Comparison of ENCODE assay signal across 1 cellular context in the genomic region with DNA sequence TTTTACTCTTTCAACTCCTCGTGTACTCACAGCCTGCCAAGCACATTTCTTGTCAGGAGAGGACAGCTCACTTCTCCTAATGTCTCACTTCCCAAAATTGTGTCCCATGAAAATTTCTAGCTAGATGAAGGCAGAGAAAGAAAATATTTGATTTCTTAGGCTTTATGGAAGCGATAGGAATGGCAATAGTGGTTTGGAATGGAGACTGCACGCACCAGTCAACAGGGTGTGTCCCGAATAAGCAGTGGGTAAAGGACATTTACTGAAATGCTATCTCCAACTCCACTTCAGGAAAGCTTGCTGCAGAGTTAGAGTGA.
TF ChIP-seq lines count a peak whose summit lies in the region.

No MANE protein-coding gene starts in this region.

TF ChIP-seq in GM23338, 12 proteins besides CTCF, POLR2A, EP300 and RAD21 (continued from another document):
- TF ChIP-seq, protein P1, sequence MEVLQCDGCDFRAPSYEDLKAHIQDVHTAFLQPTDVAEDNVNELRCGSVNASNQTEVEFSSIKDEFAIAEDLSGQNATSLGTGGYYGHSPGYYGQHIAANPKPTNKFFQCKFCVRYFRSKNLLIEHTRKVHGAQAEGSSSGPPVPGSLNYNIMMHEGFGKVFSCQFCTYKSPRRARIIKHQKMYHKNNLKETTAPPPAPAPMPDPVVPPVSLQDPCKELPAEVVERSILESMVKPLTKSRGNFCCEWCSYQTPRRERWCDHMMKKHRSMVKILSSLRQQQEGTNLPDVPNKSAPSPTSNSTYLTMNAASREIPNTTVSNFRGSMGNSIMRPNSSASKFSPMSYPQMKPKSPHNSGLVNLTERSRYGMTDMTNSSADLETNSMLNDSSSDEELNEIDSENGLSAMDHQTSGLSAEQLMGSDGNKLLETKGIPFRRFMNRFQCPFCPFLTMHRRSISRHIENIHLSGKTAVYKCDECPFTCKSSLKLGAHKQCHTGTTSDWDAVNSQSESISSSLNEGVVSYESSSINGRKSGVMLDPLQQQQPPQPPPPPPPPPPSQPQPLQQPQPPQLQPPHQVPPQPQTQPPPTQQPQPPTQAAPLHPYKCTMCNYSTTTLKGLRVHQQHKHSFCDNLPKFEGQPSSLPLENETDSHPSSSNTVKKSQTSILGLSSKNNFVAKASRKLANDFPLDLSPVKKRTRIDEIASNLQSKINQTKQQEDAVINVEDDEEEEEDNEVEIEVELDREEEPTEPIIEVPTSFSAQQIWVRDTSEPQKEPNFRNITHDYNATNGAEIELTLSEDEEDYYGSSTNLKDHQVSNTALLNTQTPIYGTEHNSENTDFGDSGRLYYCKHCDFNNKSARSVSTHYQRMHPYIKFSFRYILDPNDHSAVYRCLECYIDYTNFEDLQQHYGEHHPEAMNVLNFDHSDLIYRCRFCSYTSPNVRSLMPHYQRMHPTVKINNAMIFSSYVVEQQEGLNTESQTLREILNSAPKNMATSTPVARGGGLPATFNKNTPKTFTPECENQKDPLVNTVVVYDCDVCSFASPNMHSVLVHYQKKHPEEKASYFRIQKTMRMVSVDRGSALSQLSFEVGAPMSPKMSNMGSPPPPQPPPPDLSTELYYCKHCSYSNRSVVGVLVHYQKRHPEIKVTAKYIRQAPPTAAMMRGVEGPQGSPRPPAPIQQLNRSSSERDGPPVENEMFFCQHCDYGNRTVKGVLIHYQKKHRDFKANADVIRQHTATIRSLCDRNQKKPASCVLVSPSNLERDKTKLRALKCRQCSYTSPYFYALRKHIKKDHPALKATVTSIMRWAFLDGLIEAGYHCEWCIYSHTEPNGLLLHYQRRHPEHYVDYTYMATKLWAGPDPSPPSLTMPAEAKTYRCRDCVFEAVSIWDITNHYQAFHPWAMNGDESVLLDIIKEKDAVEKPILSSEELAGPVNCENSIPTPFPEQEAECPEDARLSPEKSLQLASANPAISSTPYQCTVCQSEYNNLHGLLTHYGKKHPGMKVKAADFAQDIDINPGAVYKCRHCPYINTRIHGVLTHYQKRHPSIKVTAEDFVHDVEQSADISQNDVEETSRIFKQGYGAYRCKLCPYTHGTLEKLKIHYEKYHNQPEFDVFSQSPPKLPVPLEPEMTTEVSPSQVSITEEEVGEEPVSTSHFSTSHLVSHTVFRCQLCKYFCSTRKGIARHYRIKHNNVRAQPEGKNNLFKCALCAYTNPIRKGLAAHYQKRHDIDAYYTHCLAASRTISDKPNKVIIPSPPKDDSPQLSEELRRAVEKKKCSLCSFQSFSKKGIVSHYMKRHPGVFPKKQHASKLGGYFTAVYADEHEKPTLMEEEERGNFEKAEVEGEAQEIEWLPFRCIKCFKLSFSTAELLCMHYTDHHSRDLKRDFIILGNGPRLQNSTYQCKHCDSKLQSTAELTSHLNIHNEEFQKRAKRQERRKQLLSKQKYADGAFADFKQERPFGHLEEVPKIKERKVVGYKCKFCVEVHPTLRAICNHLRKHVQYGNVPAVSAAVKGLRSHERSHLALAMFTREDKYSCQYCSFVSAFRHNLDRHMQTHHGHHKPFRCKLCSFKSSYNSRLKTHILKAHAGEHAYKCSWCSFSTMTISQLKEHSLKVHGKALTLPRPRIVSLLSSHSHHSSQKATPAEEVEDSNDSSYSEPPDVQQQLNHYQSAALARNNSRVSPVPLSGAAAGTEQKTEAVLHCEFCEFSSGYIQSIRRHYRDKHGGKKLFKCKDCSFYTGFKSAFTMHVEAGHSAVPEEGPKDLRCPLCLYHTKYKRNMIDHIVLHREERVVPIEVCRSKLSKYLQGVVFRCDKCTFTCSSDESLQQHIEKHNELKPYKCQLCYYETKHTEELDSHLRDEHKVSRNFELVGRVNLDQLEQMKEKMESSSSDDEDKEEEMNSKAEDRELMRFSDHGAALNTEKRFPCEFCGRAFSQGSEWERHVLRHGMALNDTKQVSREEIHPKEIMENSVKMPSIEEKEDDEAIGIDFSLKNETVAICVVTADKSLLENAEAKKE (CRISPR knock-in tag; IDR thresholded peaks at IDR 0.05) = no peak
- TF ChIP-seq STAT1 (IDR thresholded peaks at IDR 0.05; ENCODE audit: unreplicated experiment) = no peak
- no peak for TF ChIP-seq NANOG (IDR thresholded peaks at IDR 0.05; ENCODE audit: borderline replicate concordance)
- no peak for TF ChIP-seq EZH2 (IDR thresholded peaks at IDR 0.05; ENCODE audit: low read depth, unreplicated experiment)
- no peak for TF ChIP-seq EZH2phosphoT487 (IDR thresholded peaks at IDR 0.05; ENCODE audit: unreplicated experiment)
